In the genomic region with DNA sequence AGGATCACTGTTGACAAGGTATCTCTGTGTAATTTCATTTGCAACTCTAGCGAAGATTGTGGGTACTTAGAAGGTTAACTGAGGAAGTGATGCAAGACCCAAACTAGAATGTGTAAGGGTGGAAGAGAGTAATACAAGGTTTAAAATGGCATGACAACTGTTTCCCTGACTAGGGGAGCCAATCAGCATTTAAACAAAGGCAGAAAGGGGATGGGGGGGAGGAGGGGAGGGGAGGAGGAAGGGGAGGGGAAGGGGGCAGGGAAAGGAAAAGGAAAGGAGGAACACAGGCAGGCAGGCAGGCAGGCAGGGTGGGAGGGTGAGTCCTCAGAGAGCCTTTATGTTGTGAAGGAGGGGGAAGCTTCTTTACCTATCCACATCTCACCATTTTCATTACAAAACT, we compare ENCODE assay signal across 1 cellular context.
TF ChIP-seq lines count a peak whose summit lies in the region.

No MANE protein-coding gene starts in this region.

TF ChIP-seq in A549, 52 proteins besides CTCF, POLR2A, EP300 and RAD21 (continued from another document):
- TF ChIP-seq, protein P1, sequence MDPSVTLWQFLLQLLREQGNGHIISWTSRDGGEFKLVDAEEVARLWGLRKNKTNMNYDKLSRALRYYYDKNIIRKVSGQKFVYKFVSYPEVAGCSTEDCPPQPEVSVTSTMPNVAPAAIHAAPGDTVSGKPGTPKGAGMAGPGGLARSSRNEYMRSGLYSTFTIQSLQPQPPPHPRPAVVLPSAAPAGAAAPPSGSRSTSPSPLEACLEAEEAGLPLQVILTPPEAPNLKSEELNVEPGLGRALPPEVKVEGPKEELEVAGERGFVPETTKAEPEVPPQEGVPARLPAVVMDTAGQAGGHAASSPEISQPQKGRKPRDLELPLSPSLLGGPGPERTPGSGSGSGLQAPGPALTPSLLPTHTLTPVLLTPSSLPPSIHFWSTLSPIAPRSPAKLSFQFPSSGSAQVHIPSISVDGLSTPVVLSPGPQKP (IDR thresholded peaks at IDR 0.05; ENCODE audit: low read depth, low read length) = no peak
- no peak for TF ChIP-seq CBX8 (IDR thresholded peaks at IDR 0.05)
- TF ChIP-seq RFX5 (IDR thresholded peaks at IDR 0.05) = no peak
- TF ChIP-seq FOXS1 (CRISPR knock-in tag; IDR thresholded peaks at IDR 0.05) = no peak
- TF ChIP-seq ESRRA (IDR thresholded peaks at IDR 0.05; ENCODE audit: borderline replicate concordance, low read length) = no peak
- TF ChIP-seq JUN (IDR thresholded peaks at IDR 0.05) = no peak
- no peak for TF ChIP-seq KDM1A (IDR thresholded peaks at IDR 0.05; ENCODE audit: low read depth)
- no peak for TF ChIP-seq HOXA7 (CRISPR knock-in tag; IDR thresholded peaks at IDR 0.05)
- TF ChIP-seq, protein P2, sequence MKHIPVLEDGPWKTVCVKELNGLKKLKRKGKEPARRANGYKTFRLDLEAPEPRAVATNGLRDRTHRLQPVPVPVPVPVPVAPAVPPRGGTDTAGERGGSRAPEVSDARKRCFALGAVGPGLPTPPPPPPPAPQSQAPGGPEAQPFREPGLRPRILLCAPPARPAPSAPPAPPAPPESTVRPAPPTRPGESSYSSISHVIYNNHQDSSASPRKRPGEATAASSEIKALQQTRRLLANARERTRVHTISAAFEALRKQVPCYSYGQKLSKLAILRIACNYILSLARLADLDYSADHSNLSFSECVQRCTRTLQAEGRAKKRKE (CRISPR knock-in tag; IDR thresholded peaks at IDR 0.05; ENCODE audit: low read depth) = no peak
- no peak for TF ChIP-seq HDAC2 (IDR thresholded peaks at IDR 0.05)
- TF ChIP-seq RARB (CRISPR knock-in tag; IDR thresholded peaks at IDR 0.05) = no peak
- TF ChIP-seq EHF (CRISPR knock-in tag; IDR thresholded peaks at IDR 0.05) = no peak
- TF ChIP-seq FOSL2 (IDR thresholded peaks at IDR 0.05) = no peak
- TF ChIP-seq FOSL2 (CRISPR knock-in tag; IDR thresholded peaks at IDR 0.05) = no peak
- no peak for TF ChIP-seq MYC (IDR thresholded peaks at IDR 0.05; ENCODE audit: borderline replicate concordance, low read length)
- TF ChIP-seq TP53 (CRISPR knock-in tag; IDR thresholded peaks at IDR 0.05) = no peak
- no peak for TF ChIP-seq NR3C1 (IDR thresholded peaks at IDR 0.05)
- TF ChIP-seq, protein P3, sequence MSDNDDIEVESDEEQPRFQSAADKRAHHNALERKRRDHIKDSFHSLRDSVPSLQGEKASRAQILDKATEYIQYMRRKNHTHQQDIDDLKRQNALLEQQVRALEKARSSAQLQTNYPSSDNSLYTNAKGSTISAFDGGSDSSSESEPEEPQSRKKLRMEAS (IDR thresholded peaks at IDR 0.05) = no peak
- TF ChIP-seq CHD2 (IDR thresholded peaks at IDR 0.05; ENCODE audit: low read length, partially characterized antibody) = no peak
